ENCODE assay signal across 12 cellular contexts in genomic region chr3:129689036-129689435, GRCh38.
DNase-seq lines count a peak whose midpoint lies in the region; TF ChIP-seq lines count a peak whose summit lies in the region.
"Had no signal": no experiment of that assay in that cellular context is flagged by ENCODE, and none has a peak within 500 bp of the region (broad histone marks: within the 10 kb centered on the region; RNA-seq: fewer than 3 reads in every experiment).

No MANE protein-coding gene starts in this region.

- no TSS peak for BruUV-seq in A673 (replicated peaks; lab: Mats Ljungman, UMichigan)

- DNase-seq in A673 (ENCODE audit: low spot score), result no peak
- peak; percentile 77 for DNase-seq in NCI-H82 (lab: John Stamatoyannopoulos, UW)
- DNase-seq in hepatocyte (ENCODE audit: low spot score), result no peak
- no peak for DNase-seq in osteoblast (ENCODE audit: insufficient read length, low spot score, missing footprints)
- no peak for DNase-seq in SKM-1 treated with dmso at 0.1 percent for 144 hours (lab: John Stamatoyannopoulos, UW; ENCODE audit: unreplicated experiment)
- no peak for DNase-seq in amniotic stem cell (lab: John Stamatoyannopoulos, UW)
- DNase-seq in hippocampal formation (lab: John Stamatoyannopoulos, UW), result no peak
- no peak for DNase-seq in activated naive CD4-positive, alpha-beta T cell treated with Interleukin-2 at 50 U/mL for 16 hours
- DNase-seq: activated CD4-positive, alpha-beta memory T cell treated with anti-CD3 and anti-CD28 coated beads, Interleukin-2, amount 10 ng/mL, durations not matched to agents 7 days and 5 days; KG1; NCI-H524 treated with DMSO at 0.1 percent for 48 hours had no signal

- H2AFZ ChIP-seq in hepatocyte, result no peak overlapping the region
- H2AFZ ChIP-seq in osteoblast (ENCODE audit: low read length), result no peak overlapping the region

- intact Hi-C loops in A673 (cut with micrococcal nuclease; ENCODE audit: unreplicated experiment), result no loop called here

- CTCF ChIA-PET in A673 (lab: Charles Lee), result no interaction called here

- 78% methylated on average over 3 of the region's 3 CpGs for WGBS in hepatocyte (ENCODE audit: low lambda C conversion rate, missing lambda C conversion rate)

- H4K20me1 ChIP-seq in hepatocyte (ENCODE audit: insufficient read depth, poor library complexity, severe bottlenecking), result peaks cover 6% of the 10 kb centered on the region
- peaks cover 7% of the 10 kb centered on the region for H4K20me1 ChIP-seq in osteoblast (ENCODE audit: insufficient read depth, low read length)

- POLR2A ChIA-PET in A673 (lab: Charles Lee; ENCODE audit: low non-redundant PET), result no interaction called here

- H3K27ac ChIP-seq in A673 (ENCODE audit: low read depth, low read length, poor library complexity, severe bottlenecking), result peak overlapping the region; percentile 10
- H3K27ac ChIP-seq in hepatocyte, result peak overlapping the region; percentile 62
- no peak overlapping the region for H3K27ac ChIP-seq in osteoblast (ENCODE audit: low read depth, low read length)

- H3K9me2 ChIP-seq in hepatocyte (replicated peaks; ENCODE audit: insufficient read depth), result no peaks in the 10 kb centered on the region

- H3K36me3 ChIP-seq in A673 (ENCODE audit: insufficient read depth, low read length, poor library complexity, severe bottlenecking) (no peaks in the 10 kb centered on the region), hepatocyte (replicated peaks; ENCODE audit: insufficient read depth, low read depth) (no peaks in the 10 kb centered on the region), osteoblast (ENCODE audit: insufficient read depth, low read length) (no peaks in the 10 kb centered on the region)
- H3K36me3 ChIP-seq: left lung had no signal

- TF ChIP-seq CTCF in A673 (conservative IDR thresholded peaks at IDR 0.05; ENCODE audit: low read depth, low read length), result no peak
- TF ChIP-seq CTCF in hepatocyte (IDR thresholded peaks at IDR 0.05; ENCODE audit: poor library complexity), result no peak
- TF ChIP-seq CTCF in osteoblast (IDR thresholded peaks at IDR 0.05; ENCODE audit: extremely low read depth, low read depth, low read length), result no peak

- H3K4me1 ChIP-seq in A673 (ENCODE audit: insufficient read depth, low read length, poor library complexity, severe bottlenecking), result peaks cover 36% of the 10 kb centered on the region
- H3K4me1 ChIP-seq in hepatocyte (ENCODE audit: insufficient read depth), result peaks cover 18% of the 10 kb centered on the region
- peaks cover 11% of the 10 kb centered on the region for H3K4me1 ChIP-seq in osteoblast (ENCODE audit: insufficient read depth, low read length)

- H3K4me3 ChIP-seq in A673 (ENCODE audit: low read depth, low read length, poor library complexity, severe bottlenecking) (no peak overlapping the region), hepatocyte (no peak overlapping the region), osteoblast (ENCODE audit: insufficient read depth, low read length) (no peak overlapping the region)
- H3K4me3 ChIP-seq: left lung had no signal

- H3K4me2 ChIP-seq in hepatocyte (peak overlapping the region; percentile 75), osteoblast (ENCODE audit: insufficient read depth, low read length) (peak overlapping the region; percentile 79)

- H3K9me3 ChIP-seq in A673 (ENCODE audit: low read depth, low read length, poor library complexity, severe bottlenecking) (no peaks in the 10 kb centered on the region), hepatocyte (ENCODE audit: low read depth) (no peaks in the 10 kb centered on the region), osteoblast (ENCODE audit: low read depth, low read length) (no peaks in the 10 kb centered on the region)
- H3K9me3 ChIP-seq: left lung had no signal

- H3K79me2 ChIP-seq in hepatocyte (peaks cover 51% of the 10 kb centered on the region), osteoblast (ENCODE audit: insufficient read depth, low read length) (peaks cover 9% of the 10 kb centered on the region)

- H3K27me3 ChIP-seq in A673 (replicated peaks; ENCODE audit: insufficient read depth, low read depth, low read length, poor library complexity) (no peaks in the 10 kb centered on the region), hepatocyte (no peaks in the 10 kb centered on the region), osteoblast (ENCODE audit: insufficient read depth, low read length) (no peaks in the 10 kb centered on the region)
- H3K27me3 ChIP-seq: left lung had no signal
